Comparison of ENCODE assay signal across 12 cellular contexts in genomic region chr15:31343831-31344230, GRCh38. TPM values are rescaled to one million over a fixed set of nuclear protein-coding genes. Genes with fewer than 3 reads are reported as not detected.
DNase-seq lines count a peak whose midpoint lies in the region; ATAC-seq and TF ChIP-seq lines count a peak whose summit lies in the region.
"Had no signal": no experiment of that assay in that cellular context is flagged by ENCODE, and none has a peak within 500 bp of the region (broad histone marks: within the 10 kb centered on the region; RNA-seq: fewer than 3 reads in every experiment).

No MANE protein-coding gene starts in this region.

- H3K9ac ChIP-seq in smooth muscle cell (ENCODE audit: low read depth): no peak overlapping the region

- H3K27me3 ChIP-seq in smooth muscle cell (ENCODE audit: low read depth): no peaks in the 10 kb centered on the region

- H3K79me2 ChIP-seq in smooth muscle cell (ENCODE audit: low read depth): peaks cover 100% of the 10 kb centered on the region

- H3K27me3 Mint-ChIP-seq in stimulated activated naive CD8-positive, alpha-beta T cell treated with anti-CD3 and anti-CD28 coated beads, Interleukin-15, Interleukin-2, amounts not matched to agents 100 ng/mL and 50 ng/mL, for 24 hours: no peaks in the 10 kb centered on the region
- H3K27me3 Mint-ChIP-seq in central memory CD8-positive, alpha-beta T cell: no peaks in the 10 kb centered on the region
- no peaks in the 10 kb centered on the region for H3K27me3 Mint-ChIP-seq in neural crest cell (ENCODE audit: low read depth)

- peaks cover 98% of the 10 kb centered on the region for H3K4me1 Mint-ChIP-seq in stimulated activated naive CD8-positive, alpha-beta T cell treated with anti-CD3 and anti-CD28 coated beads, Interleukin-15, Interleukin-2, amounts not matched to agents 100 ng/mL and 50 ng/mL, for 24 hours (ENCODE audit: low read depth)
- H3K4me1 Mint-ChIP-seq in central memory CD8-positive, alpha-beta T cell: peaks cover 96% of the 10 kb centered on the region
- H3K4me1 Mint-ChIP-seq in neural crest cell: peaks cover 29% of the 10 kb centered on the region

- no peak for ATAC-seq in stimulated activated naive CD8-positive, alpha-beta T cell treated with anti-CD3 and anti-CD28 coated beads, Interleukin-15, Interleukin-2, amounts not matched to agents 100 U/mL and 50 U/mL, for 24 hours
- no peak for ATAC-seq in central memory CD8-positive, alpha-beta T cell (replicated peaks; ENCODE audit: extremely low read depth, poor library complexity, severe bottlenecking)

- no peak overlapping the region for H3K4me3 ChIP-seq in smooth muscle cell

- no peaks in the 10 kb centered on the region for H3F3A ChIP-seq in smooth muscle cell (ENCODE audit: low read depth)

- no peak overlapping the region for H2AFZ ChIP-seq in smooth muscle cell (ENCODE audit: low read depth)

- peaks cover 22% of the 10 kb centered on the region for H3K36me3 Mint-ChIP-seq in stimulated activated naive CD8-positive, alpha-beta T cell treated with anti-CD3 and anti-CD28 coated beads, Interleukin-15, Interleukin-2, amounts not matched to agents 100 ng/mL and 50 ng/mL, for 24 hours (ENCODE audit: low read depth)
- peaks cover 68% of the 10 kb centered on the region for H3K36me3 Mint-ChIP-seq in central memory CD8-positive, alpha-beta T cell (ENCODE audit: insufficient read depth)
- no peaks in the 10 kb centered on the region for H3K36me3 Mint-ChIP-seq in neural crest cell (ENCODE audit: low read depth)

- H3K4me3 Mint-ChIP-seq in stimulated activated naive CD8-positive, alpha-beta T cell treated with anti-CD3 and anti-CD28 coated beads, Interleukin-15, Interleukin-2, amounts not matched to agents 100 ng/mL and 50 ng/mL, for 24 hours: peak overlapping the region; percentile 32
- H3K4me3 Mint-ChIP-seq in central memory CD8-positive, alpha-beta T cell: peak overlapping the region; percentile 96
- H3K4me3 Mint-ChIP-seq in neural crest cell: no peak overlapping the region

- 85% methylated on average over 5 of the region's 5 CpGs for WGBS in smooth muscle cell (ENCODE audit: low lambda C conversion rate)

- H3K27ac Mint-ChIP-seq in stimulated activated naive CD8-positive, alpha-beta T cell treated with anti-CD3 and anti-CD28 coated beads, Interleukin-15, Interleukin-2, amounts not matched to agents 100 ng/mL and 50 ng/mL, for 24 hours: peak overlapping the region; percentile 58
- H3K27ac Mint-ChIP-seq in central memory CD8-positive, alpha-beta T cell (ENCODE audit: low read depth): peak overlapping the region; percentile 99
- peak overlapping the region; percentile 35 for H3K27ac Mint-ChIP-seq in neural crest cell (ENCODE audit: unreplicated experiment)

- H3K4me2 ChIP-seq in smooth muscle cell: no peak overlapping the region

- peaks cover 100% of the 10 kb centered on the region for H4K20me1 ChIP-seq in smooth muscle cell (ENCODE audit: low read depth)

- H3K4me1 ChIP-seq in smooth muscle cell (ENCODE audit: low read depth): no peaks in the 10 kb centered on the region

- TF ChIP-seq CTCF in neural crest cell (conservative IDR thresholded peaks at IDR 0.05): no peak
- no peak for TF ChIP-seq CTCF in smooth muscle cell (IDR thresholded peaks at IDR 0.05; ENCODE audit: borderline replicate concordance, insufficient read depth, poor library complexity, severe bottlenecking)

- H3K36me3 ChIP-seq in smooth muscle cell (ENCODE audit: low read depth): no peaks in the 10 kb centered on the region

- no peak for DNase-seq in stimulated activated naive CD8-positive, alpha-beta T cell treated with anti-CD3 and anti-CD28 coated beads, Interleukin-15, Interleukin-2, amounts not matched to agents 100 U/mL and 50 U/mL, for 24 hours
- no peak for DNase-seq in central memory CD8-positive, alpha-beta T cell (ENCODE audit: low spot score in 2 of 2)
- DNase-seq in neural crest cell (ENCODE audit: low read depth, low spot score) (no peak), DMS53 (lab: John Stamatoyannopoulos, UW) (no peak), NCI-H2227 treated with DMSO at 0.1 percent for 48 hours (lab: John Stamatoyannopoulos, UW) (no peak), mesenteric fat pad (ENCODE audit: low spot score) (no peak), smooth muscle cell (lab: John Stamatoyannopoulos, UW; ENCODE audit: unreplicated experiment) (no peak)
- DNase-seq: left cardiac atrium, NCI-H1048, NCI-H524 treated with DMSO at 0.1 percent for 48 hours had no signal

- no peaks in the 10 kb centered on the region for H3K9me3 ChIP-seq in smooth muscle cell (replicated peaks; ENCODE audit: low read depth)

- H3K27ac ChIP-seq in smooth muscle cell (ENCODE audit: low read depth): no peak overlapping the region
- H3K27ac ChIP-seq: HL-60 had no signal

- no peaks in the 10 kb centered on the region for H3K9me3 Mint-ChIP-seq in stimulated activated naive CD8-positive, alpha-beta T cell treated with anti-CD3 and anti-CD28 coated beads, Interleukin-15, Interleukin-2, amounts not matched to agents 100 ng/mL and 50 ng/mL, for 24 hours
- no peaks in the 10 kb centered on the region for H3K9me3 Mint-ChIP-seq in central memory CD8-positive, alpha-beta T cell
- no peaks in the 10 kb centered on the region for H3K9me3 Mint-ChIP-seq in neural crest cell

RNA-seq across cellular contexts. Expression of gene KLF13, which starts 17.2 kb away (rescaled TPM):
- total RNA-seq in neural crest cell (43.3 and 44.6 TPM in 2 replicates), mesenteric fat pad (41.8 TPM), smooth muscle cell (74.2 and 77.4 TPM in 2 replicates)
- 42.1 and 58.0 TPM in 2 replicates for polyA plus RNA-seq in smooth muscle cell

Comparison
In these comparisons a context has a peak if more than half of its experiments do, and no peak if none do; other contexts are left out.
1. H3K27ac Mint-ChIP-seq: peak in every context shown above with its lines; median percentile 99 in central memory CD8-positive, alpha-beta T cell; 58 in stimulated activated naive CD8-positive, alpha-beta T cell treated with anti-CD3 and anti-CD28 coated beads, Interleukin-15, Interleukin-2, amounts not matched to agents 100 ng/mL and 50 ng/mL, for 24 hours; 35 in neural crest cell.